In the genomic region with DNA sequence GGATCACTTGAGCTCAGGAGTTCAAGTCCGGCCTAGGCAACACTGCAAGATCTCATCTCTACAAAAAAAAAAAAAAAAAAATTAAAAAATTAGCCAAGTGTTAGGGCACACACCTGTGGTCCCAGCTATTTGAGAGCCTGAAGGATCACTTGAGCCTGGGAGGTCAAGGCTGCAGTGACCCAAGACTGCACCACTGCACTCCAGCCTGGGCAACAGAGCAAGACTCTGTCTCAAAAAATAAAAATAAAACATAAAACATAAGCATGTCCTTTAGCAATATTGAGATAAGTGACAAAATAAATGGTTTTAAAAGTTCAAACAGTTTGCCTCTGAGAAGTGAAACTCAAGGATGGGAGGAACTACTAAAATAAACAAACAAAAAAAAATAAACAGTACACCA, we compare ENCODE assay signal across 2 cellular contexts.
TF ChIP-seq lines count a peak whose summit lies in the region.

No MANE protein-coding gene starts in this region.

TF ChIP-seq in HepG2, 621 proteins besides CTCF, POLR2A, EP300 and RAD21:
- TF ChIP-seq ZBTB7A (CRISPR knock-in tag; IDR thresholded peaks at IDR 0.05) (no peak), ZNF180 (CRISPR knock-in tag; IDR thresholded peaks at IDR 0.05; ENCODE audit: borderline replicate concordance, low read depth) (no peak), ZNF121 (CRISPR knock-in tag; IDR thresholded peaks at IDR 0.05) (peak; percentile 77), ZEB1 (IDR thresholded peaks at IDR 0.05; ENCODE audit: insufficient replicate concordance, low read depth) (no peak)
- TF ChIP-seq, protein P1, sequence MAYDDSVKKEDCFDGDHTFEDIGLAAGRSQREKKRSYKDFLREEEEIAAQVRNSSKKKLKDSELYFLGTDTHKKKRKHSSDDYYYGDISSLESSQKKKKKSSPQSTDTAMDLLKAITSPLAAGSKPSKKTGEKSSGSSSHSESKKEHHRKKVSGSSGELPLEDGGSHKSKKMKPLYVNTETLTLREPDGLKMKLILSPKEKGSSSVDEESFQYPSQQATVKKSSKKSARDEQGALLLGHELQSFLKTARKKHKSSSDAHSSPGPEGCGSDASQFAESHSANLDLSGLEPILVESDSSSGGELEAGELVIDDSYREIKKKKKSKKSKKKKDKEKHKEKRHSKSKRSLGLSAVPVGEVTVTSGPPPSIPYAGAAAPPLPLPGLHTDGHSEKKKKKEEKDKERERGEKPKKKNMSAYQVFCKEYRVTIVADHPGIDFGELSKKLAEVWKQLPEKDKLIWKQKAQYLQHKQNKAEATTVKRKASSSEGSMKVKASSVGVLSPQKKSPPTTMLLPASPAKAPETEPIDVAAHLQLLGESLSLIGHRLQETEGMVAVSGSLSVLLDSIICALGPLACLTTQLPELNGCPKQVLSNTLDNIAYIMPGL (CRISPR knock-in tag; IDR thresholded peaks at IDR 0.05; ENCODE audit: borderline replicate concordance in 1 of 2, low read depth in 1 of 2) = no peak
TF ChIP-seq in HepG2: peak in this region for 1.

TF ChIP-seq in IMR-90, 13 proteins besides CTCF, POLR2A, EP300 and RAD21:
- TF ChIP-seq USF2 (IDR thresholded peaks at IDR 0.05; ENCODE audit: low read depth, low read length) (no peak), MXI1 (IDR thresholded peaks at IDR 0.05; ENCODE audit: borderline replicate concordance, low read depth, low read length) (no peak), SMC3 (IDR thresholded peaks at IDR 0.05; ENCODE audit: low read depth, low read length) (no peak)
